1 cellular context compared by ENCODE assay signal in the genomic region with DNA sequence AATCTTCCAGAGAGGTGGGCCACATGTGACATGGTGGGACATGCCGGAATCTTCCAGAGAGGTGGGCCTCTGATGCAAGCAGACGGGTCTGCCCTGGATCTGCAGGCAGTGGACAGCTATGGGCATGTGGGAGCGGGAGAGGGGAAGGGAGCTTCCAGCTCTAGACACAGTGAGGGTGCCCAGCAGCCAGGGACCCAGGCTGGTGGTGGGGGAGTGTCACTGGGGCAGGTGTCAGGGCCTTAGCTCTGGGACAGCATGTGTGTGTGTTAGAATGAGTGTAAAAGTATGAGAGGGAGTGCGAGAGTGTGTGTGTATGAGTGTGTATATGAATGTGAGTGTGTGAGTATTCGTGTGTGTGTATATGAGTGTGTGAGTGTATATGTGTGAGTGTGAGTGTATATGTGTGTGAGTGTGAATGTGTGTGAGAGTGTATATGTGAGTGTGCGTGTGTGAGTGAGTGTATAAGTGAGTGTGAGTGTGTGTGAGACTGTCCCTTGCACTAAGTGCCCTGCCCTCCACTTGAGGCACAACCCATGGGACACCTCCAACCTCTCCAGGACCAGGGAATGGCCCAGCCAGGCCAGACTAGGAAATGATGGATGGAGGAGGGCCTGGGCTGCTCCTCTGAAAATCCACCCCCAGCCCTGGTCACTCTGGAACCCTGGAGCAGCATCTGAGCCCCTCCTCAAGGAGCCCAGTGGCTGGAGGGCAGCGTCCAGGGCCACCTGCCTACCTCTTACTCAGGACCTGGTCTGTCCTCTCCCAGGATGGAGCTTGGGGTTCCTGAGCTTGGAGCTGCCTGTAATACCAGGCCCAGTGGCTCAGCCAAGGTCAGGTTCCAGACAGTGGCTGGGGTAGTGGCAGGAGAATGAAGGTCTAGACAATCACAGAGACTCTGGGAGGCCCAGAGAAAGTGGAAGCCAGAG.
TF ChIP-seq lines count a peak whose summit lies in the region.

No MANE protein-coding gene starts in this region.

TF ChIP-seq in K562, 482 proteins besides CTCF, POLR2A, EP300 and RAD21 (continued from another document):
- TF ChIP-seq ZNF263 (CRISPR knock-in tag; IDR thresholded peaks at IDR 0.05; ENCODE audit: borderline replicate concordance) (no peak), ELF4 (CRISPR knock-in tag; IDR thresholded peaks at IDR 0.05) (peak; percentile 55; the same call in 1 of the 2 replicates), BCLAF1 (IDR thresholded peaks at IDR 0.05; ENCODE audit: borderline replicate concordance in 1 of 2, control insufficient read depth in 1 of 2, low read depth in 2 of 2, low read length in 1 of 2) (no peak)
- TF ChIP-seq, protein P1, sequence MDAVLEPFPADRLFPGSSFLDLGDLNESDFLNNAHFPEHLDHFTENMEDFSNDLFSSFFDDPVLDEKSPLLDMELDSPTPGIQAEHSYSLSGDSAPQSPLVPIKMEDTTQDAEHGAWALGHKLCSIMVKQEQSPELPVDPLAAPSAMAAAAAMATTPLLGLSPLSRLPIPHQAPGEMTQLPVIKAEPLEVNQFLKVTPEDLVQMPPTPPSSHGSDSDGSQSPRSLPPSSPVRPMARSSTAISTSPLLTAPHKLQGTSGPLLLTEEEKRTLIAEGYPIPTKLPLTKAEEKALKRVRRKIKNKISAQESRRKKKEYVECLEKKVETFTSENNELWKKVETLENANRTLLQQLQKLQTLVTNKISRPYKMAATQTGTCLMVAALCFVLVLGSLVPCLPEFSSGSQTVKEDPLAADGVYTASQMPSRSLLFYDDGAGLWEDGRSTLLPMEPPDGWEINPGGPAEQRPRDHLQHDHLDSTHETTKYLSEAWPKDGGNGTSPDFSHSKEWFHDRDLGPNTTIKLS (IDR thresholded peaks at IDR 0.05; ENCODE audit: borderline replicate concordance, low read depth): no peak
TF ChIP-seq in K562: peak in this region for 14.
